ENCODE assay signal across 30 cellular contexts in genomic region chr18:31491586-31491985, GRCh38. TPM values are rescaled to one million over a fixed set of nuclear protein-coding genes. Genes with fewer than 3 reads are reported as not detected.
"Had no signal": no experiment of that assay in that cellular context is flagged by ENCODE, and none has a peak within 500 bp of the region (broad histone marks: within the 10 kb centered on the region; RNA-seq: fewer than 3 reads in every experiment).

No MANE protein-coding gene starts in this region.

- H3K27ac ChIP-seq: coronary artery, gastrocnemius medialis, heart right ventricle, left ventricle myocardium inferior, parathyroid adenoma, prostate gland, right lobe of liver, spleen, testis, tibial nerve had no signal

- H3K27ac Mint-ChIP-seq: endodermal cell; naive B cell; nephron progenitor cell; stimulated activated memory B cell treated with anti-CD40 and anti-IgM and Interleukin-4, amounts not matched to agents 10 μg/mL and 1 μg/mL and 100 μg/mL, for 72 hours; stimulated activated naive CD8-positive, alpha-beta T cell treated with anti-CD3 and anti-CD28 coated beads, Interleukin-15, Interleukin-2, amounts not matched to agents 100 ng/mL and 50 ng/mL, for 24 hours had no signal

- H3K4me3 Mint-ChIP-seq: endodermal cell; naive B cell; nephron progenitor cell; stimulated activated memory B cell treated with anti-CD40 and anti-IgM and Interleukin-4, amounts not matched to agents 10 μg/mL and 1 μg/mL and 100 μg/mL, for 72 hours; stimulated activated naive CD8-positive, alpha-beta T cell treated with anti-CD3 and anti-CD28 coated beads, Interleukin-15, Interleukin-2, amounts not matched to agents 100 ng/mL and 50 ng/mL, for 24 hours had no signal

- H3K4me3 ChIP-seq: coronary artery, gastrocnemius medialis, heart right ventricle, left ventricle myocardium inferior, lung, prostate gland, right lobe of liver, spleen, testis, tibial nerve had no signal

- H3K4me1 Mint-ChIP-seq: naive B cell; stimulated activated memory B cell treated with anti-CD40 and anti-IgM and Interleukin-4, amounts not matched to agents 10 μg/mL and 1 μg/mL and 100 μg/mL, for 72 hours had no signal

- H3K9me3 Mint-ChIP-seq: endodermal cell had no signal

- H3K27me3 ChIP-seq: gastrocnemius medialis, right lobe of liver, testis, tibial nerve had no signal

- H3K36me3 Mint-ChIP-seq: naive B cell; stimulated activated memory B cell treated with anti-CD40 and anti-IgM and Interleukin-4, amounts not matched to agents 10 μg/mL and 1 μg/mL and 100 μg/mL, for 72 hours had no signal

- H2AFZ ChIP-seq: parathyroid adenoma had no signal

- H3K4me1 ChIP-seq: gastrocnemius medialis, heart right ventricle, left ventricle myocardium inferior, parathyroid adenoma, prostate gland, right lobe of liver, spleen, testis, tibial nerve had no signal

- H3K9ac ChIP-seq: parathyroid adenoma had no signal

- ATAC-seq: esophagus mucosa; gastrocnemius medialis; heart right ventricle; stimulated activated memory B cell treated with anti-CD40 and anti-IgM and Interleukin-4, amounts not matched to agents 10 μg/mL and 1 μg/mL and 100 μg/mL, for 72 hours had no signal

- H3K79me2 ChIP-seq: parathyroid adenoma had no signal

- H3K9me3 ChIP-seq: gastrocnemius medialis, heart right ventricle, left ventricle myocardium inferior, prostate gland, right lobe of liver, spleen, testis, tibial nerve had no signal

- FAIRE-seq: endothelial cell of umbilical vein had no signal

- H3K36me3 ChIP-seq: gastrocnemius medialis, heart right ventricle, left ventricle myocardium inferior, prostate gland, right lobe of liver, spleen, tibial nerve had no signal

- DNase-seq: effector CD4-positive, alpha-beta T cell; endodermal cell; gastrocnemius medialis; heart right ventricle; islet precursor cell; left cardiac atrium; left ventricle myocardium inferior; mesendoderm; naive B cell; nephron progenitor cell; retina; right lobe of liver; spleen; stimulated activated CD4-positive, alpha-beta T cell treated with anti-CD3 and anti-CD28 coated beads, Interleukin-15, amount 100 ng/mL, for 24 hours; stimulated activated CD4-positive, alpha-beta T cell treated with anti-CD3 and anti-CD28 coated beads, Interleukin-1b, Interleukin-23, amount 100 ng/mL, for 48 hours; stimulated activated CD4-positive, alpha-beta T cell treated with anti-CD3 and anti-CD28 coated beads, Interleukin-4, amount 100 ng/mL, for 24 hours; testis had no signal

RNA-seq across cellular contexts. Expression of gene DSG3, which starts 44.0 kb away (rescaled TPM):
- total RNA-seq: chondrocyte, dermis microvascular lymphatic vessel endothelial cell, endodermal cell, fibroblast of lung, gastrocnemius medialis, heart right ventricle, left cardiac atrium, left ventricle myocardium inferior, omental fat pad, spleen, tibial nerve had no signal
- polyA plus RNA-seq: endothelial cell of umbilical vein had no signal
